ENCODE assay signal across 22 cellular contexts in genomic region chr1:59132353-59132752, GRCh38.
"Had no signal": no experiment of that assay in that cellular context is flagged by ENCODE, and none has a peak within 500 bp of the region (broad histone marks: within the 10 kb centered on the region; RNA-seq: fewer than 3 reads in every experiment).

No MANE protein-coding gene starts in this region.

- H3K36me3 Mint-ChIP-seq: activated naive CD4-positive, alpha-beta T cell treated with anti-CD3 and anti-CD28 coated beads, Interleukin-2, amount 50 U/mL, for 24 hours had no signal

- H3K27ac Mint-ChIP-seq: activated CD4-positive, alpha-beta memory T cell treated with anti-CD3 and anti-CD28 coated beads, Interleukin-2, amount 10 ng/mL, durations not matched to agents 7 days and 5 days; activated naive CD4-positive, alpha-beta T cell treated with anti-CD3 and anti-CD28 coated beads, Interleukin-2, amount 50 U/mL, for 24 hours; activated T-cell treated with anti-CD3 and anti-CD28 coated beads, Interleukin-2, amount 50 U/mL, for 24 hours; effector memory CD8-positive, alpha-beta T cell; stimulated activated naive CD8-positive, alpha-beta T cell treated with anti-CD3 and anti-CD28 coated beads, Interleukin-15, amount 100 ng/mL, for 72 hours had no signal

- H3K36me3 ChIP-seq: gastroesophageal sphincter, heart right ventricle, ovary, sigmoid colon, spleen, upper lobe of right lung had no signal

- ATAC-seq: body of pancreas; effector memory CD8-positive, alpha-beta T cell; gastroesophageal sphincter; heart right ventricle; left ventricle myocardium superior; stimulated activated naive CD8-positive, alpha-beta T cell treated with anti-CD3 and anti-CD28 coated beads, Interleukin-15, amount 100 ng/mL, for 72 hours; upper lobe of right lung had no signal

- H3K4me1 Mint-ChIP-seq: activated CD4-positive, alpha-beta memory T cell treated with anti-CD3 and anti-CD28 coated beads, Interleukin-2, amount 10 ng/mL, durations not matched to agents 7 days and 5 days; activated naive CD4-positive, alpha-beta T cell treated with anti-CD3 and anti-CD28 coated beads, Interleukin-2, amount 50 U/mL, for 24 hours; stimulated activated naive CD8-positive, alpha-beta T cell treated with anti-CD3 and anti-CD28 coated beads, Interleukin-15, amount 100 ng/mL, for 72 hours had no signal

- H3K4me1 ChIP-seq: gastroesophageal sphincter, upper lobe of right lung had no signal

- DNase-seq: activated CD4-positive, alpha-beta memory T cell treated with anti-CD3 and anti-CD28 coated beads, Interleukin-2, amount 10 ng/mL, durations not matched to agents 7 days and 5 days; activated effector memory CD4-positive, alpha-beta T cell treated with Interleukin-2 at 50 U/mL for 16 hours; activated T-cell treated with anti-CD3 and anti-CD28 coated beads, Interleukin-2, amount 50 U/mL, for 24 hours; amniotic stem cell; body of pancreas; caudate nucleus; cortex of kidney; effector memory CD8-positive, alpha-beta T cell; heart right ventricle; left ventricle myocardium superior; ovary; sigmoid colon; spleen; stimulated activated naive CD8-positive, alpha-beta T cell treated with anti-CD3 and anti-CD28 coated beads, Interleukin-15, amount 100 ng/mL, for 72 hours; T-helper 1 cell; T1000; testis; upper lobe of right lung had no signal

- H3K27me3 ChIP-seq: body of pancreas, gastroesophageal sphincter, heart right ventricle, ovary, sigmoid colon, spleen, testis, upper lobe of right lung had no signal

- H3K4me3 ChIP-seq: body of pancreas, gastroesophageal sphincter, heart right ventricle, ovary, sigmoid colon, SK-N-MC, spleen, testis, upper lobe of right lung had no signal

- H3K9me3 Mint-ChIP-seq: activated CD4-positive, alpha-beta memory T cell treated with anti-CD3 and anti-CD28 coated beads, Interleukin-2, amount 10 ng/mL, durations not matched to agents 7 days and 5 days; activated naive CD4-positive, alpha-beta T cell treated with anti-CD3 and anti-CD28 coated beads, Interleukin-2, amount 50 U/mL, for 24 hours; activated T-cell treated with anti-CD3 and anti-CD28 coated beads, Interleukin-2, amount 50 U/mL, for 24 hours; effector memory CD8-positive, alpha-beta T cell had no signal

- H3K4me3 Mint-ChIP-seq: activated CD4-positive, alpha-beta memory T cell treated with anti-CD3 and anti-CD28 coated beads, Interleukin-2, amount 10 ng/mL, durations not matched to agents 7 days and 5 days; activated naive CD4-positive, alpha-beta T cell treated with anti-CD3 and anti-CD28 coated beads, Interleukin-2, amount 50 U/mL, for 24 hours; activated T-cell treated with anti-CD3 and anti-CD28 coated beads, Interleukin-2, amount 50 U/mL, for 24 hours; effector memory CD8-positive, alpha-beta T cell; neural crest cell; stimulated activated naive CD8-positive, alpha-beta T cell treated with anti-CD3 and anti-CD28 coated beads, Interleukin-15, amount 100 ng/mL, for 72 hours had no signal

- H3K27ac ChIP-seq: gastroesophageal sphincter, heart right ventricle, ovary, sigmoid colon, SK-N-MC, spleen, testis, upper lobe of right lung had no signal

- H3K27me3 Mint-ChIP-seq: activated naive CD4-positive, alpha-beta T cell treated with anti-CD3 and anti-CD28 coated beads, Interleukin-2, amount 50 U/mL, for 24 hours had no signal
